ENCODE assay signal across 17 cellular contexts in the genomic region with DNA sequence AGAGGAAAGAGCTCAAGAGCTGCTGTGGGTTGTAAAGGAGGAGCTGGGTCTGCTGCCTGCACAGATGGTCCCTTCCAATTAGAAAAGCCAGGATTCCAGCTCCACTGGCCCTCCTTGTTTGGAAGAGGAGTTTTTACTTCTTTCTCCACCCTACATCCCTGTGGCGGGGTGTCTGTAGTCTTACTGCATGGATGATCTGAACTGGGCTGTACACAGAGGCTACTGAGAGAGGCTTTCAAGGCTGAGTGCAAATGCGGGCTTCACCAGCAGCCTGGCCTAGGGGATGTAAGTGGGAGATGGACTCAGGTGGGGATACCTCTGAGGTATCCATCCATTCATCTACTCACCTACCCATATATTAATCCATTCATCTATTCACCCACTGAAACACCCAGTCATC. TPM values are rescaled to one million over a fixed set of nuclear protein-coding genes. Genes with fewer than 3 reads are reported as not detected.
A peak's percentile ranks its signal among the peaks of the same experiment; 100 is the strongest.
DNase-seq lines count a peak whose midpoint lies in the region; ATAC-seq and TF ChIP-seq lines count a peak whose summit lies in the region.
"Had no signal": no experiment of that assay in that cellular context is flagged by ENCODE, and none has a peak within 500 bp of the region (broad histone marks: within the 10 kb centered on the region; RNA-seq: fewer than 3 reads in every experiment).

No MANE protein-coding gene starts in this region.

- TF ChIP-seq EP300 in esophagus muscularis mucosa (IDR thresholded peaks at IDR 0.05), result no peak

- H3K27me3 Mint-ChIP-seq in activated CD4-positive, alpha-beta T cell treated with anti-CD3 and anti-CD28 coated beads, Interleukin-2, amount 10 ng/mL, durations not matched to agents 7 days and 5 days, result peaks cover 8% of the 10 kb centered on the region
- peaks cover 39% of the 10 kb centered on the region in 2 donors for H3K27me3 Mint-ChIP-seq in T-cell

- POLR2A ChIA-PET in activated CD4-positive, alpha-beta T cell treated with anti-CD3 and anti-CD28 coated beads, Interleukin-2, amount 10 ng/mL, durations not matched to agents 7 days and 5 days (lab: Charles Lee), result no interaction called here
- POLR2A ChIA-PET in T-cell (lab: Charles Lee), result no interaction called here

- H4K20me1 ChIP-seq in osteoblast (ENCODE audit: insufficient read depth, low read length), result no peaks in the 10 kb centered on the region
- H4K20me1 ChIP-seq: BLaER1 treated with 17β-estradiol and CSF1 and Interleukin-3, amounts not matched to agents 10 nM and 100 nM had no signal

- H3K4me1 ChIP-seq in right cardiac atrium (ENCODE audit: control insufficient read depth, insufficient read depth, low read length), result no peaks in the 10 kb centered on the region
- peaks cover 0 to under 1% (median under 1%) of the 10 kb centered on the region in 4 donors for H3K4me1 ChIP-seq in esophagus muscularis mucosa
- peaks cover 8% of the 10 kb centered on the region for H3K4me1 ChIP-seq in osteoblast (ENCODE audit: insufficient read depth, low read length)
- H3K4me1 ChIP-seq: HAP-1 had no signal

- H3K36me3 ChIP-seq in esophagus muscularis mucosa, result no peaks in the 10 kb centered on the region
- H3K36me3 ChIP-seq in osteoblast (ENCODE audit: insufficient read depth, low read length), result no peaks in the 10 kb centered on the region
- H3K36me3 ChIP-seq: BLaER1 treated with 17β-estradiol and CSF1 and Interleukin-3, amounts not matched to agents 10 nM and 100 nM; HAP-1 had no signal

- CTCF ChIA-PET in activated CD4-positive, alpha-beta T cell treated with anti-CD3 and anti-CD28 coated beads, Interleukin-2, amount 10 ng/mL, durations not matched to agents 7 days and 5 days (lab: Charles Lee), result no interaction called here
- CTCF ChIA-PET in T-cell (lab: Charles Lee), result no interaction called here

- intact Hi-C loops in Right ventricle myocardium inferior (cut with DNase I) (no loop called here), right cardiac atrium (cut with DNase I) (loop anchor here in 1 of 4 donors (10.0 kb wide), 1 partner anchor 473 kb away; no protein-coding TSS in a partner anchor), esophagus muscularis mucosa (cut with DNase I) (no loop called here)

- ATAC-seq in Right ventricle myocardium inferior (no peak), right cardiac atrium (no peak), T-cell (replicated peaks in 1 of 4) (no peak)

- H3K27me3 ChIP-seq in right cardiac atrium (ENCODE audit: control insufficient read depth, insufficient read depth) (no peaks in the 10 kb centered on the region), esophagus muscularis mucosa (peaks cover 0 to 6% (median 0%) of the 10 kb centered on the region in 4 donors), osteoblast (ENCODE audit: insufficient read depth, low read length) (no peaks in the 10 kb centered on the region)

- TF ChIP-seq POLR2A in esophagus muscularis mucosa (IDR thresholded peaks at IDR 0.05; ENCODE audit: low read depth), result no peak

- H2AFZ ChIP-seq in osteoblast (ENCODE audit: low read length), result no peak overlapping the region

- H3K4me3 ChIP-seq in right cardiac atrium (ENCODE audit: low read length), result no peak overlapping the region
- H3K4me3 ChIP-seq in esophagus muscularis mucosa, result no peak overlapping the region
- no peak overlapping the region for H3K4me3 ChIP-seq in osteoblast (ENCODE audit: insufficient read depth, low read length)
- H3K4me3 ChIP-seq: BLaER1 treated with 17β-estradiol and CSF1 and Interleukin-3, amounts not matched to agents 10 nM and 100 nM; HAP-1 had no signal

- H3K9me3 ChIP-seq in right cardiac atrium (ENCODE audit: control insufficient read depth, low read length), result no peaks in the 10 kb centered on the region
- no peaks in the 10 kb centered on the region for H3K9me3 ChIP-seq in esophagus muscularis mucosa
- H3K9me3 ChIP-seq in osteoblast (ENCODE audit: low read depth, low read length), result no peaks in the 10 kb centered on the region
- H3K9me3 ChIP-seq: BLaER1 treated with 17β-estradiol and CSF1 and Interleukin-3, amounts not matched to agents 10 nM and 100 nM; HAP-1 had no signal

- peak; percentile 26 for DNase-seq in Right ventricle myocardium inferior (ENCODE audit: missing footprints)
- no peak for DNase-seq in right cardiac atrium
- DNase-seq in esophagus muscularis mucosa (ENCODE audit: extremely low spot score), result peak; percentile 78
- DNase-seq in osteoblast (ENCODE audit: insufficient read length, low spot score, missing footprints), result peak; percentile 22
- DNase-seq in activated CD4-positive, alpha-beta T cell treated with anti-CD3 and anti-CD28 coated beads, Interleukin-2, amount 10 ng/mL, durations not matched to agents 7 days and 5 days, result no peak
- DNase-seq in dedifferentiated amniotic fluid mesenchymal stem cell (ENCODE audit: extremely low spot score), result no peak
- DNase-seq in T-cell, result no peak
- DNase-seq: ACHN; CD4-positive, alpha-beta T cell; DMS153; DMS79 treated with DMSO at 0.1 percent for 48 hours; EL; GOT3 had no signal

- 100% methylated on average over 2 of the region's 2 CpGs for WGBS in right cardiac atrium
- 93% methylated on average over 2 of the region's 2 CpGs for WGBS in esophagus muscularis mucosa

- H3K27ac ChIP-seq in right cardiac atrium (ENCODE audit: low read length) (no peak overlapping the region), esophagus muscularis mucosa (replicated peaks in 1 of 4) (no peak overlapping the region), osteoblast (ENCODE audit: low read depth, low read length) (no peak overlapping the region)
- H3K27ac ChIP-seq: BLaER1 treated with 17β-estradiol and CSF1 and Interleukin-3, amounts not matched to agents 10 nM and 100 nM had no signal

- H3K27ac Mint-ChIP-seq in activated CD4-positive, alpha-beta T cell treated with anti-CD3 and anti-CD28 coated beads, Interleukin-2, amount 10 ng/mL, durations not matched to agents 7 days and 5 days, result no peak overlapping the region
- H3K27ac Mint-ChIP-seq in T-cell, result no peak overlapping the region
- H3K27ac Mint-ChIP-seq: CD4-positive, alpha-beta T cell had no signal

- no peak overlapping the region for H3K4me3 Mint-ChIP-seq in activated CD4-positive, alpha-beta T cell treated with anti-CD3 and anti-CD28 coated beads, Interleukin-2, amount 10 ng/mL, durations not matched to agents 7 days and 5 days
- H3K4me3 Mint-ChIP-seq in T-cell, result no peak overlapping the region
- H3K4me3 Mint-ChIP-seq: CD4-positive, alpha-beta T cell had no signal

- no peak overlapping the region for H3K4me2 ChIP-seq in osteoblast (ENCODE audit: insufficient read depth, low read length)
- H3K4me2 ChIP-seq: BLaER1 treated with 17β-estradiol and CSF1 and Interleukin-3, amounts not matched to agents 10 nM and 100 nM had no signal

- no peak for TF ChIP-seq CTCF in esophagus muscularis mucosa (IDR thresholded peaks at IDR 0.05)
- no peak for TF ChIP-seq CTCF in osteoblast (IDR thresholded peaks at IDR 0.05; ENCODE audit: extremely low read depth, low read depth, low read length)

- H3K79me2 ChIP-seq in osteoblast (ENCODE audit: insufficient read depth, low read length), result no peaks in the 10 kb centered on the region

- no peaks in the 10 kb centered on the region for H3K9me3 Mint-ChIP-seq in activated CD4-positive, alpha-beta T cell treated with anti-CD3 and anti-CD28 coated beads, Interleukin-2, amount 10 ng/mL, durations not matched to agents 7 days and 5 days
- no peaks in the 10 kb centered on the region for H3K9me3 Mint-ChIP-seq in T-cell
- H3K9me3 Mint-ChIP-seq: CD4-positive, alpha-beta T cell had no signal

- H3K4me1 Mint-ChIP-seq in activated CD4-positive, alpha-beta T cell treated with anti-CD3 and anti-CD28 coated beads, Interleukin-2, amount 10 ng/mL, durations not matched to agents 7 days and 5 days, result no peaks in the 10 kb centered on the region
- H3K4me1 Mint-ChIP-seq in T-cell, result peaks cover 0 to 1% (median 0%) of the 10 kb centered on the region in 3 donors

- no peaks in the 10 kb centered on the region for H3K36me3 Mint-ChIP-seq in activated CD4-positive, alpha-beta T cell treated with anti-CD3 and anti-CD28 coated beads, Interleukin-2, amount 10 ng/mL, durations not matched to agents 7 days and 5 days (ENCODE audit: low read depth)
- no peaks in the 10 kb centered on the region for H3K36me3 Mint-ChIP-seq in T-cell

RNA-seq across cellular contexts. Expression of gene CXCL12, which starts 7.1 kb away (rescaled TPM):
- total RNA-seq in Right ventricle myocardium inferior (144 TPM), right cardiac atrium (100 to 1,000 TPM; 102 to 154 (median 114) TPM), esophagus muscularis mucosa (10 to 100 TPM; 47.9 to 88.8 (median 51.8) TPM), osteoblast (288 and 358 TPM in 2 replicates), T-cell (under 1 TPM in 3 of 5 donors, not detected in 2; 0.53 to 0.63 (median 0.58) TPM)
- polyA plus RNA-seq in right cardiac atrium, result 104 TPM
- not detected for total RNA-seq in activated CD4-positive, alpha-beta T cell treated with anti-CD3 and anti-CD28 coated beads, Interleukin-2, amount 10 ng/mL, durations not matched to agents 7 days and 5 days
- total RNA-seq: A172; CD4-positive, alpha-beta T cell; HT-29 had no signal

Comparison
In these comparisons a context has a peak if more than half of its experiments do, and no peak if none do; other contexts are left out.
1. DNase-seq: peak in Right ventricle myocardium inferior (single experiment), esophagus muscularis mucosa (single experiment) and osteoblast (single experiment); none in right cardiac atrium (0 of 3), activated CD4-positive, alpha-beta T cell treated with anti-CD3 and anti-CD28 coated beads, Interleukin-2, amount 10 ng/mL, durations not matched to agents 7 days and 5 days (single experiment), dedifferentiated amniotic fluid mesenchymal stem cell (single experiment) and T-cell (0 of 34).
2. RNA of gene CXCL12, which starts 7.1 kb away (total RNA-seq): 288 to 358 TPM in osteoblast, 144 TPM in Right ventricle myocardium inferior (single experiment), 102 to 154 TPM in right cardiac atrium and 47.9 to 88.8 TPM in esophagus muscularis mucosa; 0.53 to 0.63 TPM in T-cell and not detected in activated CD4-positive, alpha-beta T cell treated with anti-CD3 and anti-CD28 coated beads, Interleukin-2, amount 10 ng/mL, durations not matched to agents 7 days and 5 days; every median in the first group is over 10 times any median in the second.